32 cellular contexts compared by ENCODE assay signal in the genomic region with DNA sequence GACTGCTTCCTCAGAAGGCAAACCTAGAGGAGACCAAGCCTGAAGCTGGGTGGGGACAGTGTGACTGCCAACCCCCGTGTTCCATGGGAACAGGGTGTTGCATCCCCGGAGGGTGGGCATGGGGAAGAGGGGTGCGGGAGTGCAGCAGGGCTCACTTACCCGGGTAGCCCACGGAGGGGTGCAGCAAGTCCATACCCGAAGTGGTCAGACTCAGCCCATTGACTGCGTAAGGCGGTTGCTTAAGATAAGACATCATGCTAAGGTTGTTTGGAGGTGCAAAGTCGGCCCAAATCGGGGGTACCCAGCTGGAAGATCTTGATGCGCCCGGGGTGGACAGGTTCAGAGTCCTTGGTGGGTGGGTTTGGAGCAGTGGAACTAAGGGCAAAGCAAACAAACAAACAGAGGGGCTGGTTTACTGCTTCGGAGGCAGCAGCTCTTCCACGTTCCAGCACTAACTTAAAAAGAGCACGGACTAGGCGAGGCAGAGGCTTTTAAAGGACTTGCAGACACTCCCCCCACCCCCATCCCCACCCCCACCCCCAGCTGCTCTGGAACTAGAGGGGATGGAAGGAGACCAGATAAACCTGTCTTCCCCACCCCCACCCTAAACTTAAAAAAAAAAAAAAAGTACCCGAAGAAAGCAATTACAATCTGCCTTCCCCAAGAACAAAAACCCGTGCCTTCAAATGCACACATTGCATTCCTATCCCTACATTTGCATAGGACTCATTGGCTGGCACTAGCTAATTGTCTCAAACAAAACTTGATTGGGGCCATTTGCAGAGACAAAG. TPM values are rescaled to one million over a fixed set of nuclear protein-coding genes. Genes with fewer than 3 reads are reported as not detected.
DNase-seq lines count a peak whose midpoint lies in the region; ATAC-seq, FAIRE-seq and TF ChIP-seq lines count a peak whose summit lies in the region.
"Had no signal": no experiment of that assay in that cellular context is flagged by ENCODE, and none has a peak within 500 bp of the region (broad histone marks: within the 10 kb centered on the region; RNA-seq: fewer than 3 reads in every experiment).

No MANE protein-coding gene starts in this region.

- peak in 1 of 2 experiments; percentile 89; a peak in 1 of 3 replicates for TF ChIP-seq EP300 in H1 (IDR thresholded peaks at IDR 0.05; ENCODE audit: borderline replicate concordance in 1 of 2, low read depth in 2 of 2, low read length in 2 of 2)

- no peak for ATAC-seq in GM19467 (IDR thresholded peaks at IDR 0.05; ENCODE audit: unreplicated experiment)
- ATAC-seq: activated T-cell treated with anti-CD3 and anti-CD28 coated beads, Interleukin-2, amount 50 U/mL, for 4 hours; left ventricle myocardium superior; mucosa of descending colon; natural killer cell treated with Interleukin-12 subunit alpha and Interleukin-12 subunit beta and Interleukin-15 and Interleukin-18, amount 100 ng/mL, for 72 hours; pancreas had no signal

- CTCF ChIA-PET in A673 (lab: Charles Lee) = no interaction called here
- CTCF ChIA-PET in H1 (lab: Charles Lee; ENCODE audit: partially characterized antibody) = interaction anchor here (0.7 to 1.5 kb wide), 6 partner anchors 10 to 464 kb away, joined by 3 to 5 read pairs (median 4); no protein-coding TSS in a partner anchor

- H2BK12ac ChIP-seq in H1 (ENCODE audit: low read depth, low read length) = peak overlapping the region; percentile 96
- no peak overlapping the region for H2BK12ac ChIP-seq in mesenchymal stem cell (ENCODE audit: low read length in 2 of 2)

- H3K79me2 ChIP-seq in H1 (ENCODE audit: control insufficient read depth in 1 of 2, insufficient read depth in 2 of 2, low read length in 2 of 2) = peaks cover 22 to 69% of the 10 kb centered on the region in 2 experiments

- H3K14ac ChIP-seq in H1 (ENCODE audit: insufficient read length) (no peak overlapping the region), mesenchymal stem cell (ENCODE audit: low read length in 2 of 2) (no peak overlapping the region)

- H3K4me2 ChIP-seq in H1 (ENCODE audit: insufficient read depth in 1 of 2, low read depth in 2 of 2, low read length in 2 of 2) = peak overlapping the region; percentile 87 to 91
- no peak overlapping the region for H3K4me2 ChIP-seq in mesenchymal stem cell (ENCODE audit: low read length, poor library complexity, severe bottlenecking)

- H3K4ac ChIP-seq in H1 (replicated peaks; ENCODE audit: insufficient read length, low read depth, low read length) (peak overlapping the region; percentile 33), mesenchymal stem cell (ENCODE audit: low read depth in 1 of 2, low read length in 2 of 2) (no peak overlapping the region)

- POLR2A ChIA-PET in A673 (lab: Charles Lee; ENCODE audit: low non-redundant PET) = interaction anchor here (1.1 kb wide), 1 partner anchor 11 kb away, joined by 3 read pairs; no protein-coding TSS in a partner anchor
- POLR2A ChIA-PET in H1 (lab: Charles Lee; ENCODE audit: partially characterized antibody) = interaction anchor here (0.9 to 8.7 kb wide), 25 partner anchors 7 to 224 kb away, joined by 3 to 71 read pairs (median 4); no protein-coding TSS in a partner anchor

- peak overlapping the region; percentile 91 for H4K91ac ChIP-seq in H1 (replicated peaks; ENCODE audit: insufficient read length, low read length)
- no peak overlapping the region for H4K91ac ChIP-seq in mesenchymal stem cell (ENCODE audit: low read length)

- H2AFZ ChIP-seq in H1 (ENCODE audit: low read length) (no peak overlapping the region), mesenchymal stem cell (ENCODE audit: low read depth, low read length) (no peak overlapping the region)

- peak overlapping the region; percentile 71 for H3K4me3 ChIP-seq in A673 (ENCODE audit: low read depth, low read length, poor library complexity, severe bottlenecking)
- H3K4me3 ChIP-seq in HUES64 (ENCODE audit: low read length) = peak overlapping the region; percentile 85
- peak overlapping the region; percentile 83 to 97 (median 88) for H3K4me3 ChIP-seq in H1 (ENCODE audit: extremely low read depth in 1 of 4, insufficient read depth in 2 of 4, low read depth in 3 of 4, low read length in 4 of 4)
- H3K4me3 ChIP-seq in iPS-18c (ENCODE audit: insufficient read depth, low read depth, low read length) = peak overlapping the region; percentile 53
- H3K4me3 ChIP-seq in lower leg skin (ENCODE audit: low read depth, poor library complexity, severe bottlenecking) = no peak overlapping the region
- no peak overlapping the region for H3K4me3 ChIP-seq in mesenchymal stem cell (ENCODE audit: insufficient read depth in 1 of 2, low read depth in 1 of 2, low read length in 2 of 2)
- H3K4me3 ChIP-seq: adrenal gland, mucosa of descending colon, pancreas, right atrium auricular region, tibial nerve had no signal

- H2BK20ac ChIP-seq in H1 (ENCODE audit: low read length) = peak overlapping the region; percentile 97

- peak overlapping the region; percentile 46 for H4K5ac ChIP-seq in H1 (ENCODE audit: insufficient read length, low read depth, low read length)

- peak; percentile 97 to 98 for TF ChIP-seq POLR2A in H1 (IDR thresholded peaks at IDR 0.05; ENCODE audit: control extremely low read depth in 1 of 2, low read depth in 2 of 2, low read length in 2 of 2)
- TF ChIP-seq POLR2A in lower leg skin (IDR thresholded peaks at IDR 0.05) = no peak

- peak overlapping the region; percentile 63 for H3K56ac ChIP-seq in H1 (replicated peaks; ENCODE audit: insufficient read length, low read depth, low read length)

- no peak for TF ChIP-seq CTCF in A673 (conservative IDR thresholded peaks at IDR 0.05; ENCODE audit: low read depth, low read length)
- TF ChIP-seq CTCF in H1 (IDR thresholded peaks at IDR 0.05; ENCODE audit: control extremely low read depth in 1 of 3, insufficient read depth in 1 of 3, low read depth in 1 of 3, low read length in 3 of 3) = no peak
- no peak for TF ChIP-seq CTCF in lower leg skin (IDR thresholded peaks at IDR 0.05)

- WGBS in HUES64 = under 1% methylated on average over 16 of the region's 18 CpGs
- WGBS in H1 (ENCODE audit: extremely low coverage in 1 of 2, insufficient coverage in 1 of 2, insufficient read length in 1 of 2, insufficient replicate concordance in 2 of 2, low coverage in 1 of 2, low lambda C conversion rate in 2 of 2, missing lambda C conversion rate in 1 of 2), 2 experiments = 1% methylated on average over 18 of the region's 18 CpGs; no CpG with 5 or more reads in 1 of the 2 experiments
- WGBS in lower leg skin, 2 donors = 3 to 4% methylated on average over 17 to 18 of the region's 18 CpGs
- WGBS in mesenchymal stem cell = 7% methylated on average over 14 of the region's 18 CpGs

- H4K8ac ChIP-seq in H1 (ENCODE audit: extremely low read depth, insufficient read depth, low read length) = peak overlapping the region; percentile 53; the same call in 1 of the 2 replicates
- no peak overlapping the region for H4K8ac ChIP-seq in mesenchymal stem cell (ENCODE audit: low read length)

- H3K9me3 ChIP-seq in A673 (ENCODE audit: low read depth, low read length, poor library complexity, severe bottlenecking) (no peaks in the 10 kb centered on the region), HUES64 (ENCODE audit: insufficient read depth, low read depth, low read length) (no peaks in the 10 kb centered on the region), H1 (ENCODE audit: insufficient read depth in 2 of 2, low read depth in 1 of 2, low read length in 1 of 2) (no peaks in the 10 kb centered on the region), iPS-18c (ENCODE audit: control insufficient read depth, insufficient read depth, low read length) (no peaks in the 10 kb centered on the region), mesenchymal stem cell (ENCODE audit: control insufficient read depth, low read length) (peaks cover 5% of the 10 kb centered on the region)
- H3K9me3 ChIP-seq: mucosa of descending colon, pancreas, right atrium auricular region had no signal

- 0 out of 4 replicates have a peak, but pooled peaks of 1 of the 2 experiments have one; percentile 3 for TF ChIP-seq RAD21 in H1 (IDR thresholded peaks at IDR 0.05 in 1 of 2, conservative IDR thresholded peaks at IDR 0.05 in 1 of 2; ENCODE audit: low read depth in 2 of 2, low read length in 2 of 2)

- H3K4me1 ChIP-seq in A673 (ENCODE audit: insufficient read depth, low read length, poor library complexity, severe bottlenecking) = peaks cover 25% of the 10 kb centered on the region
- peaks cover 59% of the 10 kb centered on the region for H3K4me1 ChIP-seq in HUES64 (ENCODE audit: insufficient read depth, low read length)
- H3K4me1 ChIP-seq in H1 (replicated peaks in 1 of 4; ENCODE audit: control insufficient read depth in 3 of 4, insufficient read depth in 4 of 4, low read length in 3 of 4) = peaks cover 4 to 26% (median 23%) of the 10 kb centered on the region in 4 experiments; a peak in 6 of 7 replicates
- H3K4me1 ChIP-seq in mesenchymal stem cell (ENCODE audit: control insufficient read depth, insufficient read depth, low read depth, low read length) = peaks cover 16% of the 10 kb centered on the region
- H3K4me1 ChIP-seq: adrenal gland, pancreas had no signal

- H3K23me2 ChIP-seq in H1 (ENCODE audit: low read depth, low read length) = peaks cover 31% of the 10 kb centered on the region

- intact Hi-C loops in A673 (cut with micrococcal nuclease; ENCODE audit: unreplicated experiment) (loop anchor here (10.0 kb wide), 1 partner anchor 141 kb away; no protein-coding TSS in a partner anchor), lower leg skin (cut with DNase I; ENCODE audit: low total_unique reads) (no loop called here)

- H2BK5ac ChIP-seq in H1 (ENCODE audit: low read depth, low read length) (peak overlapping the region; percentile 89; the same call in 1 of the 2 replicates), mesenchymal stem cell (ENCODE audit: low read depth, low read length, poor library complexity, severe bottlenecking) (no peak overlapping the region)

- DNase-seq in A673 (ENCODE audit: low spot score) (no peak), H1 (ENCODE audit: low read depth in 1 of 2, low spot score in 2 of 2) (peak in 1 of 2 experiments; percentile 75), lower leg skin (ENCODE audit: low spot score in 2 of 2) (no peak), mesenchymal stem cell (no peak), NCI-H2081 (lab: John Stamatoyannopoulos, UW) (no peak)
- DNase-seq: activated CD4-positive, alpha-beta T cell treated with anti-CD3 and anti-CD28 coated beads, Interleukin-2, amount 10 ng/mL, durations not matched to agents 7 days and 5 days; activated T-cell treated with anti-CD3 and anti-CD28 coated beads, Interleukin-2, amount 50 U/mL, for 4 hours; adrenal gland; AML-193; brain microvascular endothelial cell; CD4-positive, alpha-beta T cell; erythroblast; head of caudate nucleus; left ventricle myocardium superior; mucosa of descending colon; MV-4-11; NCI-H1694; NCI-H510A; pancreas; Right ventricle myocardium superior; stimulated activated CD4-positive, alpha-beta T cell treated with anti-CD3 and anti-CD28 coated beads, Interleukin-2, amount 100 ng/mL, for 24 hours had no signal

- H3K27ac ChIP-seq in A673 (ENCODE audit: low read depth, low read length, poor library complexity, severe bottlenecking) (peak overlapping the region; percentile 95), HUES64 (ENCODE audit: low read depth, low read length) (peak overlapping the region; percentile 98), H1 (ENCODE audit: low read depth, low read length) (peak overlapping the region; percentile 76; the same call in 1 of the 2 replicates), mesenchymal stem cell (ENCODE audit: low read length, poor library complexity, severe bottlenecking) (no peak overlapping the region)
- H3K27ac ChIP-seq: adrenal gland, brain microvascular endothelial cell, pancreas, right atrium auricular region, tibial nerve had no signal

- H3K23ac ChIP-seq in H1 (ENCODE audit: insufficient read length) (no peak overlapping the region), mesenchymal stem cell (ENCODE audit: low read length in 2 of 2) (no peak overlapping the region)

- H2BK15ac ChIP-seq in H1 (ENCODE audit: low read length) (peak overlapping the region; percentile 24; the same call in 1 of the 2 replicates), mesenchymal stem cell (ENCODE audit: low read depth, poor library complexity, severe bottlenecking) (no peak overlapping the region)

- H3K9ac ChIP-seq in HUES64 (ENCODE audit: low read depth, low read length) (peak overlapping the region; percentile 87), H1 (replicated peaks in 1 of 4; ENCODE audit: extremely low read depth in 1 of 4, low read depth in 3 of 4, low read length in 3 of 4) (peak overlapping the region; percentile 55 to 79 (median 75)), mesenchymal stem cell (ENCODE audit: low read length) (no peak overlapping the region)

- H4K20me1 ChIP-seq in H1 (replicated peaks in 1 of 2; ENCODE audit: control insufficient read depth in 1 of 2, insufficient read depth in 2 of 2, low read length in 2 of 2) = peaks cover 15 to 28% of the 10 kb centered on the region in 2 experiments

- BruUV-seq in A673 (replicated peaks; lab: Mats Ljungman, UMichigan) = no TSS peak

- H3K27me3 ChIP-seq in A673 (replicated peaks; ENCODE audit: insufficient read depth, low read depth, low read length, poor library complexity) (no peaks in the 10 kb centered on the region), HUES64 (ENCODE audit: insufficient read depth, low read length) (peaks cover 92% of the 10 kb centered on the region), H1 (replicated peaks in 1 of 4; ENCODE audit: control insufficient read depth in 3 of 4, extremely low read depth in 1 of 4, insufficient read depth in 3 of 4, low read length in 3 of 4) (peaks cover 8 to 45% (median 31%) of the 10 kb centered on the region in 4 experiments), mesenchymal stem cell (ENCODE audit: control insufficient read depth in 1 of 2, insufficient read depth in 1 of 2, low read length in 2 of 2) (peaks cover 97 to 99% of the 10 kb centered on the region in 2 experiments)

- H3K79me1 ChIP-seq in H1 (ENCODE audit: low read depth, low read length) = peaks cover 8% of the 10 kb centered on the region; the same call in 1 of the 2 replicates
- H3K79me1 ChIP-seq in mesenchymal stem cell (replicated peaks; ENCODE audit: low read length, poor library complexity, severe bottlenecking) = no peaks in the 10 kb centered on the region

- H2AK5ac ChIP-seq in H1 (ENCODE audit: low read depth, low read length) (peak overlapping the region; percentile 2; the same call in 1 of the 2 replicates), mesenchymal stem cell (ENCODE audit: low read length, severe bottlenecking) (no peak overlapping the region)

- H3K36me3 ChIP-seq in A673 (ENCODE audit: insufficient read depth, low read length, poor library complexity, severe bottlenecking) (peaks cover 95% of the 10 kb centered on the region), HUES64 (ENCODE audit: insufficient read depth, low read length) (peaks cover 40% of the 10 kb centered on the region), H1 (ENCODE audit: control insufficient read depth in 2 of 4, insufficient read depth in 4 of 4, low read length in 3 of 4) (peaks cover 28 to 51% (median 35%) of the 10 kb centered on the region in 4 experiments), mesenchymal stem cell (ENCODE audit: control insufficient read depth in 1 of 2, insufficient read depth in 2 of 2, low read depth in 1 of 2, low read length in 2 of 2) (no peaks in the 10 kb centered on the region)
- H3K36me3 ChIP-seq: adrenal gland, brain microvascular endothelial cell, pancreas, right atrium auricular region, tibial nerve had no signal

- H3K18ac ChIP-seq in H1 (ENCODE audit: extremely low read depth, low read length) (peak overlapping the region; percentile 89), mesenchymal stem cell (ENCODE audit: low read depth in 1 of 2, low read length in 2 of 2) (no peak overlapping the region)

- no peak for FAIRE-seq in H1 (lab: Jason Lieb, UNC)
- FAIRE-seq: GM12892, keratinocyte, pancreas had no signal

- H2BK120ac ChIP-seq in H1 (replicated peaks; ENCODE audit: low read depth, low read length) (peak overlapping the region; percentile 56), mesenchymal stem cell (ENCODE audit: low read depth, low read length) (no peak overlapping the region)

RNA-seq across cellular contexts. Expression of a gene that starts 4.9 kb away (rescaled TPM):
- total RNA-seq in A673 (2021) (129 and 147 TPM in 2 replicates), lower leg skin (not detected)
- polyA plus RNA-seq in HUES64 (2013, experiment 1 of 2) = 58.2 TPM
- 51.9 TPM for polyA plus RNA-seq in HUES64 (2013, experiment 2 of 2)
- total RNA-seq in H1 (2021; fragmentation: NEBNext Ultra II Directional; extraction: Animal tissue kit (Norgen Biotek cat#: 25700)) = 33.9 and 37.6 TPM in 2 replicates
- polyA plus RNA-seq in H1 (2011; rRNA removed) = 145 and 155 TPM in 2 replicates
- polyA plus RNA-seq in H1 (2011; cell fraction: cytosol; rRNA removed) = 128 TPM
- polyA plus RNA-seq in H1 (2011; cell fraction: nucleus; rRNA removed) = 155 TPM
- 87.4 to 98.7 TPM (median 90.9 TPM) in 4 replicates for polyA plus RNA-seq in H1 (2012, experiment 1 of 2)
- polyA plus RNA-seq in H1 (2012, experiment 2 of 2) = 20.6 TPM
- polyA plus RNA-seq in H1 (2013, experiment 1 of 2) = 14.9 TPM
- 12.8 TPM for polyA plus RNA-seq in H1 (2013, experiment 2 of 2)
- 345 and 397 TPM in 2 replicates for polyA minus RNA-seq in H1 (2011; rRNA and poly(A)+ RNA removed)
- 105 TPM for polyA minus RNA-seq in H1 (2011; cell fraction: cytosol; rRNA and poly(A)+ RNA removed)
- 216 TPM for polyA minus RNA-seq in H1 (2011; cell fraction: nucleus; rRNA and poly(A)+ RNA removed)
- polyA plus RNA-seq in mesenchymal stem cell (2013, experiment 1 of 2) = not detected
- polyA plus RNA-seq in mesenchymal stem cell (2013, experiment 2 of 2) = not detected
- total RNA-seq: A172; activated CD4-positive, alpha-beta T cell treated with anti-CD3 and anti-CD28 coated beads, Interleukin-2, amount 10 ng/mL, durations not matched to agents 7 days and 5 days; activated T-cell treated with anti-CD3 and anti-CD28 coated beads, Interleukin-2, amount 50 U/mL, for 4 hours; adrenal gland; CD4-positive, alpha-beta T cell; left ventricle myocardium superior; LHCN-M2; mucosa of descending colon; natural killer cell treated with Interleukin-12 subunit alpha and Interleukin-12 subunit beta and Interleukin-15 and Interleukin-18, amount 100 ng/mL, for 72 hours; pancreas; right atrium auricular region; Right ventricle myocardium superior; T-helper 2 cell treated with Interferon-gamma antibody and Interleukin-4, amounts not matched to agents 100 ng/mL and 5 ng/mL, for 36 hours; tibial nerve had no signal
- polyA plus RNA-seq: adrenal gland, keratinocyte, pancreas had no signal

Comparison
In these comparisons a context has a peak if more than half of its experiments do, and no peak if none do; other contexts are left out.
1. H3K4me3 ChIP-seq: peak in A673 (single experiment), HUES64 (single experiment), H1 (4 of 4) and iPS-18c (single experiment); none in lower leg skin (single experiment) and mesenchymal stem cell (0 of 2).
2. POLR2A ChIP-seq: peak in H1 (2 of 2); none in lower leg skin (0 of 2).
3. RNA of a gene that starts 4.9 kb away (total RNA-seq): 129 to 147 TPM in A673 and 33.9 to 37.6 TPM in H1; not detected in lower leg skin; every median in the first group is over 10 times any median in the second.